33 cellular contexts compared by ENCODE assay signal in the genomic region with DNA sequence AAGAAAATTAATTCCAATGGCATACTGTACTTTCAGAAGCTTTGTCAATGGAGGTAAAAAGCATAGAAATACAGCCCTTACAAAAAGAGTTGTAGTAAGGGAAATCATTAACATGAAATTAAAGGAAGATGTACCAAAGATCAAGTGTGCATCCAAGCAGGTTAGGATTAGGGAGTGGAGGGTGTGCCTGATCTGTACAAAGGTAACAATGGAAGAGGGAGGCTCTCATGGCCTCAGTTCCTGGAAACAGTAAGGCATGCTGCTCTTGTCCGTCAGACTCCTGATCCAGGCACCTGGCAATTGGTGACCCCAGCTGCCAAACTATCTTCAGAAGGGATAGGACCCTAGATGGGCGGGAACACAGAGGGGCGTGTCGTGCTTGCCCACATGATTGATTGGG. TPM values are rescaled to one million over a fixed set of nuclear protein-coding genes. Genes with fewer than 3 reads are reported as not detected.
"Had no signal": no experiment of that assay in that cellular context is flagged by ENCODE, and none has a peak within 500 bp of the region (broad histone marks: within the 10 kb centered on the region; RNA-seq: fewer than 3 reads in every experiment).

No MANE protein-coding gene starts in this region.

- H3K9me3 ChIP-seq: ascending aorta, colonic mucosa had no signal

- H3K36me3 ChIP-seq: ascending aorta, breast epithelium, cardiac muscle cell, colonic mucosa, gastroesophageal sphincter had no signal

- H3K27me3 ChIP-seq: ascending aorta, breast epithelium, colonic mucosa had no signal

- H3K4me1 ChIP-seq: breast epithelium, colonic mucosa had no signal

- H3K27ac ChIP-seq: ascending aorta, breast epithelium, cardiac muscle cell, colonic mucosa, epithelial cell of prostate, gastroesophageal sphincter had no signal

- H3K4me3 ChIP-seq: ascending aorta, breast epithelium, cardiac muscle cell, colonic mucosa, gastroesophageal sphincter had no signal

- ATAC-seq: activated CD4-positive, alpha-beta T cell treated with anti-CD3 and anti-CD28 coated beads for 36 hours; activated CD8-positive, alpha-beta memory T cell treated with anti-CD3 and anti-CD28 coated beads, Interleukin-2, amount 10 ng/mL, durations not matched to agents 7 days and 5 days; activated CD8-positive, alpha-beta T cell treated with anti-CD3 and anti-CD28 coated beads, Interleukin-2, amount 10 ng/mL, durations not matched to agents 7 days and 5 days; activated naive CD4-positive, alpha-beta T cell treated with anti-CD3 and anti-CD28 coated beads, Interleukin-2, amount 50 U/mL, for 72 hours; activated T-cell treated with anti-CD3 and anti-CD28 coated beads, Interleukin-2, amount 50 U/mL, for 72 hours; gastroesophageal sphincter; T-helper 17 cell had no signal

- DNase-seq: activated CD4-positive, alpha-beta memory T cell treated with anti-CD3 and anti-CD28 coated beads for 36 hours; activated CD4-positive, alpha-beta T cell treated with anti-CD3 and anti-CD28 coated beads for 36 hours; activated CD4-positive, alpha-beta T cell treated with anti-CD3 and anti-CD28 coated beads, Interleukin-2, amount 10 ng/mL, durations not matched to agents 24 days and 14 days; activated CD4-positive, CD25-positive, alpha-beta regulatory T cell; activated CD4-positive, CD25-positive, alpha-beta regulatory T cell treated with anti-CD3 and anti-CD28 coated beads, Interleukin-2, amount 50 U/mL, for 72 hours; activated CD8-positive, alpha-beta memory T cell treated with anti-CD3 and anti-CD28 coated beads, Interleukin-2, amount 10 ng/mL, durations not matched to agents 7 days and 5 days; activated CD8-positive, alpha-beta memory T cell treated with anti-CD3 and anti-CD28 coated beads, Interleukin-2, amount 50 U/mL, for 4 hours; activated CD8-positive, alpha-beta T cell treated with anti-CD3 and anti-CD28 coated beads, Interleukin-2, amount 10 ng/mL, durations not matched to agents 7 days and 5 days; activated gamma-delta T cell; activated naive CD4-positive, alpha-beta T cell; activated naive CD4-positive, alpha-beta T cell treated with anti-CD3 and anti-CD28 coated beads, Interleukin-2, amount 10 ng/mL, durations not matched to agents 7 days and 5 days; activated naive CD8-positive, alpha-beta T cell treated with anti-CD3 and anti-CD28 coated beads, Interleukin-2, amount 10 ng/mL, durations not matched to agents 7 days and 5 days; activated T-cell treated with anti-CD3 and anti-CD28 coated beads, Interleukin-2, amount 50 U/mL, for 24 hours; activated T-cell treated with anti-CD3 and anti-CD28 coated beads, Interleukin-2, amount 50 U/mL, for 72 hours; central memory CD4-positive, alpha-beta T cell; cerebellar nuclear complex; colonic mucosa; effector CD8-positive, alpha-beta T cell; foreskin melanocyte; T-helper 1 cell; T-helper 17 cell; T1000 had no signal

- FAIRE-seq: endometrium, endothelial cell of umbilical vein had no signal

RNA-seq across cellular contexts. Expression of gene TEX26, which starts 4.5 kb away (rescaled TPM):
- total RNA-seq: activated CD4-positive, alpha-beta memory T cell treated with anti-CD3 and anti-CD28 coated beads for 36 hours; activated CD4-positive, alpha-beta T cell treated with anti-CD3 and anti-CD28 coated beads for 36 hours; activated CD4-positive, alpha-beta T cell treated with anti-CD3 and anti-CD28 coated beads, Interleukin-2, amount 10 ng/mL, durations not matched to agents 24 days and 14 days; activated CD8-positive, alpha-beta memory T cell treated with anti-CD3 and anti-CD28 coated beads for 36 hours; activated CD8-positive, alpha-beta memory T cell treated with anti-CD3 and anti-CD28 coated beads, Interleukin-2, amount 10 ng/mL, durations not matched to agents 7 days and 5 days; activated CD8-positive, alpha-beta T cell treated with anti-CD3 and anti-CD28 coated beads, Interleukin-2, amount 10 ng/mL, durations not matched to agents 7 days and 5 days; activated naive CD4-positive, alpha-beta T cell treated with anti-CD3 and anti-CD28 coated beads, Interleukin-2, amount 50 U/mL, for 72 hours; activated naive CD8-positive, alpha-beta T cell treated with anti-CD3 and anti-CD28 coated beads, Interleukin-2, amount 10 ng/mL, durations not matched to agents 7 days and 5 days; activated T-cell treated with anti-CD3 and anti-CD28 coated beads, Interleukin-2, amount 50 U/mL, for 72 hours; ascending aorta; cardiac muscle cell; colonic mucosa; dermis microvascular lymphatic vessel endothelial cell; endothelial cell of umbilical vein; glomerular endothelial cell; T-helper 17 cell had no signal
- polyA plus RNA-seq: cardiac muscle cell, endothelial cell of umbilical vein had no signal

RNA-seq across cellular contexts. Expression of gene MEDAG, which starts 30.8 kb away (rescaled TPM):
- total RNA-seq: activated CD4-positive, alpha-beta memory T cell treated with anti-CD3 and anti-CD28 coated beads for 36 hours; activated CD4-positive, alpha-beta T cell treated with anti-CD3 and anti-CD28 coated beads for 36 hours; activated CD4-positive, alpha-beta T cell treated with anti-CD3 and anti-CD28 coated beads, Interleukin-2, amount 10 ng/mL, durations not matched to agents 24 days and 14 days; activated CD8-positive, alpha-beta memory T cell treated with anti-CD3 and anti-CD28 coated beads for 36 hours; activated CD8-positive, alpha-beta T cell treated with anti-CD3 and anti-CD28 coated beads, Interleukin-2, amount 10 ng/mL, durations not matched to agents 7 days and 5 days; activated naive CD4-positive, alpha-beta T cell treated with anti-CD3 and anti-CD28 coated beads, Interleukin-2, amount 50 U/mL, for 72 hours; activated naive CD8-positive, alpha-beta T cell treated with anti-CD3 and anti-CD28 coated beads, Interleukin-2, amount 10 ng/mL, durations not matched to agents 7 days and 5 days; T-helper 17 cell had no signal
- polyA plus RNA-seq: cardiac muscle cell had no signal
